In the genomic region with DNA sequence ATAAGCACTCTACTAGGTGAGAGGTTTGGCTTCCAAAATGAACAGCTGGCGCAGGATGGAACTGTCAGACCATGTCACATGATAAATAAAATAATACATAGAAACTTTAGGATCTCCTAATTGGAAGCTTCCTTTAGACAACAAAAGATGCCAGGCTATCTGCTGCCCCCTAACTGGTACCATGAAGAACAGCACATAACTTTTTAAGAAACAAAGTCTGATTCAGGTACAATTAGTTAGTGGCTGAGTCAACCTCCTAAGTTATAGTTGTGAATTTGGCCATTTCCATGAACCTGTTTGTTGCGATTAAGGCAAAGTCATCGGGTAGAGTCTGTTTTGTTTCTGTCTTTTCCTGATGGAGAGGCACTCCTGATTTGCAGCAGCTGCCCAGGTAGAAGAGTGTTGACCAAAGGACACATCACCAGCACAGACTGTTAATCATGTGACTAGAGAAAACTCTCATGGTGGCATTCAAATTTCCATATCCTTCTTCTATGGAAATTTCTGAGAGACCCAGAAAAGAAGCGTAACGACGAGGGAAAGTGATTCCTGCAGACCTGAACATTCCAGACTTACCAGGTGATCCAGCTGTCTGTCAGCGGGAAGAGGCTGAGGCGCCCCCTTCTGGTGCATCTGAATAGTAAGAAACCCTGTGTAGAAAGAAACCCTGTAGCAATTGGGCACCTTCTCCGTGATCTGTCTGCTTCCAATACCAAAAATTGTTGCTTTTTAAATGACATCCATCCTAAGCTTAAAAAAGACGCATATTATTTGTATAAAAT, we compare ENCODE assay signal across 9 cellular contexts. TPM values are rescaled to one million over a fixed set of nuclear protein-coding genes. Genes with fewer than 3 reads are reported as not detected.
DNase-seq lines count a peak whose midpoint lies in the region; ATAC-seq and TF ChIP-seq lines count a peak whose summit lies in the region.
"Had no signal": no experiment of that assay in that cellular context is flagged by ENCODE, and none has a peak within 500 bp of the region (broad histone marks: within the 10 kb centered on the region; RNA-seq: fewer than 3 reads in every experiment).

No MANE protein-coding gene starts in this region.

- no peaks in the 10 kb centered on the region for H3K9me3 ChIP-seq in A673 (ENCODE audit: low read depth, low read length, poor library complexity, severe bottlenecking)
- H3K9me3 ChIP-seq in iPS-15b (ENCODE audit: control insufficient read depth, insufficient read depth, low read length): no peaks in the 10 kb centered on the region
- no peaks in the 10 kb centered on the region for H3K9me3 ChIP-seq in mesenchymal stem cell (ENCODE audit: control insufficient read depth, low read length)

- ATAC-seq in SK-N-SH treated with all-trans-retinoic acid at 6 μM for 48 hours (peak; percentile 61), GM21528 (IDR thresholded peaks at IDR 0.05; ENCODE audit: low FRiP score, unreplicated experiment) (no peak)
- ATAC-seq in activated T-cell treated with anti-CD3 and anti-CD28 coated beads, Interleukin-2, amount 50 U/mL, for 72 hours (replicated peaks in 1 of 2): no peak

- POLR2A ChIA-PET in A673 (lab: Charles Lee; ENCODE audit: low non-redundant PET): no interaction called here

- H3K4ac ChIP-seq in mesenchymal stem cell (ENCODE audit: low read depth in 1 of 2, low read length in 2 of 2): no peak overlapping the region

- H3K4me1 Mint-ChIP-seq in activated T-cell treated with anti-CD3 and anti-CD28 coated beads, Interleukin-2, amount 50 U/mL, for 72 hours (ENCODE audit: low read depth): no peaks in the 10 kb centered on the region
- H3K4me1 Mint-ChIP-seq: activated naive CD4-positive, alpha-beta T cell treated with anti-CD3 and anti-CD28 coated beads, Interleukin-2, amount 10 ng/mL, durations not matched to agents 7 days and 5 days had no signal

- H2BK5ac ChIP-seq in mesenchymal stem cell (ENCODE audit: low read depth, low read length, poor library complexity, severe bottlenecking): no peak overlapping the region

- no peaks in the 10 kb centered on the region for H3K27me3 ChIP-seq in A673 (replicated peaks; ENCODE audit: insufficient read depth, low read depth, low read length, poor library complexity)
- peaks cover 6% of the 10 kb centered on the region for H3K27me3 ChIP-seq in iPS-15b (ENCODE audit: control insufficient read depth, insufficient read depth, low read length)
- H3K27me3 ChIP-seq in mesenchymal stem cell (ENCODE audit: control insufficient read depth in 1 of 2, insufficient read depth in 1 of 2, low read length in 2 of 2): no peaks in the 10 kb centered on the region

- no peak overlapping the region for H3K4me3 Mint-ChIP-seq in activated T-cell treated with anti-CD3 and anti-CD28 coated beads, Interleukin-2, amount 50 U/mL, for 72 hours
- H3K4me3 Mint-ChIP-seq: activated naive CD4-positive, alpha-beta T cell treated with anti-CD3 and anti-CD28 coated beads, Interleukin-2, amount 10 ng/mL, durations not matched to agents 7 days and 5 days had no signal

- H3K27ac Mint-ChIP-seq in activated T-cell treated with anti-CD3 and anti-CD28 coated beads, Interleukin-2, amount 50 U/mL, for 72 hours: no peak overlapping the region
- H3K27ac Mint-ChIP-seq: activated naive CD4-positive, alpha-beta T cell treated with anti-CD3 and anti-CD28 coated beads, Interleukin-2, amount 10 ng/mL, durations not matched to agents 7 days and 5 days had no signal

- intact Hi-C loops in A673 (cut with micrococcal nuclease; ENCODE audit: unreplicated experiment): no loop called here

- H2BK12ac ChIP-seq in mesenchymal stem cell (ENCODE audit: low read length in 2 of 2): no peak overlapping the region

- H3K4me3 ChIP-seq in A673 (ENCODE audit: low read depth, low read length, poor library complexity, severe bottlenecking): no peak overlapping the region
- H3K4me3 ChIP-seq in iPS-15b (ENCODE audit: low read depth, low read length): peak overlapping the region; percentile 18
- no peak overlapping the region for H3K4me3 ChIP-seq in mesenchymal stem cell (ENCODE audit: insufficient read depth in 1 of 2, low read depth in 1 of 2, low read length in 2 of 2)

- H3K14ac ChIP-seq in mesenchymal stem cell (ENCODE audit: low read length in 2 of 2): no peak overlapping the region

- H2BK15ac ChIP-seq in mesenchymal stem cell (ENCODE audit: low read depth, poor library complexity, severe bottlenecking): no peak overlapping the region

- peak overlapping the region in 1 of 2 experiments; percentile 21 for H3K18ac ChIP-seq in mesenchymal stem cell (ENCODE audit: low read depth in 1 of 2, low read length in 2 of 2)

- no peak overlapping the region for H3K4me2 ChIP-seq in mesenchymal stem cell (ENCODE audit: low read length, poor library complexity, severe bottlenecking)

- H3K36me3 Mint-ChIP-seq in activated T-cell treated with anti-CD3 and anti-CD28 coated beads, Interleukin-2, amount 50 U/mL, for 72 hours (ENCODE audit: insufficient read depth in 2 of 2): no peaks in the 10 kb centered on the region
- H3K36me3 Mint-ChIP-seq: activated naive CD4-positive, alpha-beta T cell treated with anti-CD3 and anti-CD28 coated beads, Interleukin-2, amount 10 ng/mL, durations not matched to agents 7 days and 5 days had no signal

- no peak overlapping the region for H2AK5ac ChIP-seq in mesenchymal stem cell (ENCODE audit: low read length, severe bottlenecking)

- H3K4me1 ChIP-seq in A673 (ENCODE audit: insufficient read depth, low read length, poor library complexity, severe bottlenecking) (no peaks in the 10 kb centered on the region), iPS-15b (ENCODE audit: control insufficient read depth, insufficient read depth, low read length) (peaks cover 8% of the 10 kb centered on the region), mesenchymal stem cell (ENCODE audit: control insufficient read depth, insufficient read depth, low read depth, low read length) (peaks cover 3% of the 10 kb centered on the region)

- H4K91ac ChIP-seq in mesenchymal stem cell (ENCODE audit: low read length): no peak overlapping the region

- peaks cover 2% of the 10 kb centered on the region for H3K79me1 ChIP-seq in mesenchymal stem cell (replicated peaks; ENCODE audit: low read length, poor library complexity, severe bottlenecking)

- no TSS peak for BruUV-seq in A673 (replicated peaks; lab: Mats Ljungman, UMichigan)

- no peak overlapping the region for H2BK120ac ChIP-seq in mesenchymal stem cell (ENCODE audit: low read depth, low read length)

- peaks cover 18% of the 10 kb centered on the region for H3K27me3 Mint-ChIP-seq in activated T-cell treated with anti-CD3 and anti-CD28 coated beads, Interleukin-2, amount 50 U/mL, for 72 hours (ENCODE audit: low read depth)

- CTCF ChIA-PET in A673 (lab: Charles Lee): no interaction called here

- H2AFZ ChIP-seq in mesenchymal stem cell (ENCODE audit: low read depth, low read length): no peak overlapping the region

- H3K9me3 Mint-ChIP-seq in activated T-cell treated with anti-CD3 and anti-CD28 coated beads, Interleukin-2, amount 50 U/mL, for 72 hours: no peaks in the 10 kb centered on the region
- H3K9me3 Mint-ChIP-seq: activated naive CD4-positive, alpha-beta T cell treated with anti-CD3 and anti-CD28 coated beads, Interleukin-2, amount 10 ng/mL, durations not matched to agents 7 days and 5 days had no signal

- WGBS in mesenchymal stem cell: 40% methylated on average over 7 of the region's 10 CpGs

- peak; percentile 69 for TF ChIP-seq CTCF in A673 (conservative IDR thresholded peaks at IDR 0.05; ENCODE audit: low read depth, low read length)
- peak; percentile 53 for TF ChIP-seq CTCF in GM12874 (IDR thresholded peaks at IDR 0.05; ENCODE audit: insufficient read depth, low read depth, low read length)

- no peak overlapping the region for H3K23ac ChIP-seq in mesenchymal stem cell (ENCODE audit: low read length in 2 of 2)

- no peak overlapping the region for H3K27ac ChIP-seq in A673 (ENCODE audit: low read depth, low read length, poor library complexity, severe bottlenecking)
- no peak overlapping the region for H3K27ac ChIP-seq in mesenchymal stem cell (ENCODE audit: low read length, poor library complexity, severe bottlenecking)

- no peak overlapping the region for H4K8ac ChIP-seq in mesenchymal stem cell (ENCODE audit: low read length)

- H3K36me3 ChIP-seq in A673 (ENCODE audit: insufficient read depth, low read length, poor library complexity, severe bottlenecking): no peaks in the 10 kb centered on the region
- no peaks in the 10 kb centered on the region for H3K36me3 ChIP-seq in iPS-15b (ENCODE audit: control insufficient read depth, insufficient read depth, low read length)
- H3K36me3 ChIP-seq in mesenchymal stem cell (ENCODE audit: control insufficient read depth in 1 of 2, insufficient read depth in 2 of 2, low read depth in 1 of 2, low read length in 2 of 2): no peaks in the 10 kb centered on the region

- H3K9ac ChIP-seq in iPS-15b (ENCODE audit: low read depth, low read length) (no peak overlapping the region), mesenchymal stem cell (ENCODE audit: low read length) (no peak overlapping the region)

- peak; percentile 36 for DNase-seq in A673 (ENCODE audit: low spot score)
- DNase-seq in HCEC 1CT: no peak
- no peak for DNase-seq in mesenchymal stem cell
- no peak for DNase-seq in activated T-cell treated with anti-CD3 and anti-CD28 coated beads, Interleukin-2, amount 50 U/mL, for 72 hours
- DNase-seq: activated naive CD4-positive, alpha-beta T cell treated with anti-CD3 and anti-CD28 coated beads, Interleukin-2, amount 10 ng/mL, durations not matched to agents 7 days and 5 days had no signal

TF ChIP-seq in SK-N-SH treated with all-trans-retinoic acid at 6 μM for 48 hours, 23 proteins besides CTCF, POLR2A, EP300 and RAD21:
- TF ChIP-seq OSR1 (CRISPR knock-in tag; IDR thresholded peaks at IDR 0.05): no peak
- no peak for TF ChIP-seq ZFP30 (CRISPR knock-in tag; IDR thresholded peaks at IDR 0.05)
- no peak for TF ChIP-seq CSDC2 (CRISPR knock-in tag; IDR thresholded peaks at IDR 0.05)
TF ChIP-seq in SK-N-SH treated with all-trans-retinoic acid at 6 μM for 48 hours: peak in this region for 0.

RNA-seq across cellular contexts. Expression of gene INHBA, which starts 8.6 kb away (rescaled TPM):
- total RNA-seq in A673 (2021): 1.7 and 2.4 TPM in 2 replicates
- 22.1 TPM for polyA plus RNA-seq in mesenchymal stem cell (2013, experiment 1 of 2)
- polyA plus RNA-seq in mesenchymal stem cell (2013, experiment 2 of 2): 22.6 TPM
- total RNA-seq in activated T-cell treated with anti-CD3 and anti-CD28 coated beads, Interleukin-2, amount 50 U/mL, for 72 hours: under 1 TPM; 0.05 to 0.19 TPM
